Comparison of ENCODE assay signal across 22 cellular contexts in genomic region chr17:63969278-63969677, GRCh38. TPM values are rescaled to one million over a fixed set of nuclear protein-coding genes. Genes with fewer than 3 reads are reported as not detected.
A peak's percentile ranks its signal among the peaks of the same experiment; 100 is the strongest.
DNase-seq lines count a peak whose midpoint lies in the region; ATAC-seq, FAIRE-seq and TF ChIP-seq lines count a peak whose summit lies in the region.
"Had no signal": no experiment of that assay in that cellular context is flagged by ENCODE, and none has a peak within 500 bp of the region (broad histone marks: within the 10 kb centered on the region; RNA-seq: fewer than 3 reads in every experiment).

No MANE protein-coding gene starts in this region.

- H3K4me1 ChIP-seq in left ventricle myocardium inferior (peaks cover 15% of the 10 kb centered on the region), endothelial cell of umbilical vein (ENCODE audit: control insufficient read depth, extremely low read depth, insufficient read depth, low read length) (peaks cover 5% of the 10 kb centered on the region), gastrocnemius medialis (peaks cover 23 to 34% of the 10 kb centered on the region in 2 donors)
- H3K4me1 ChIP-seq: Caco-2 had no signal

- dilution Hi-C loops in endothelial cell of umbilical vein (cut with MboI; ENCODE audit: extremely low pct_ligation_motif_present, low sequenced_read_pairs) = no loop called here

- H3K27me3 ChIP-seq in left ventricle myocardium inferior (ENCODE audit: low read depth) (no peaks in the 10 kb centered on the region), endothelial cell of umbilical vein (ENCODE audit: control insufficient read depth in 2 of 2, insufficient read depth in 2 of 2, low read length in 2 of 2) (no peaks in the 10 kb centered on the region), gastrocnemius medialis (no peaks in the 10 kb centered on the region)
- H3K27me3 ChIP-seq: BLaER1 had no signal

- no peak overlapping the region for H3K4me3 ChIP-seq in left ventricle myocardium inferior
- no peak overlapping the region for H3K4me3 ChIP-seq in endothelial cell of umbilical vein (replicated peaks in 1 of 3; ENCODE audit: insufficient read depth in 1 of 3, low read depth in 1 of 3, low read length in 3 of 3)
- no peak overlapping the region for H3K4me3 ChIP-seq in gastrocnemius medialis
- H3K4me3 ChIP-seq: BLaER1, GM23248 had no signal

- H3K27ac ChIP-seq in left ventricle myocardium inferior (replicated peaks) (peak overlapping the region; percentile 8), endothelial cell of umbilical vein (ENCODE audit: insufficient read depth, low read depth, low read length) (no peak overlapping the region), gastrocnemius medialis (peak overlapping the region; percentile 98 to 100 (median 99))
- H3K27ac ChIP-seq: BLaER1, C4-2B, GM23248 had no signal

- in situ Hi-C loops in gastrocnemius medialis (cut with MboI; ENCODE audit: low sequenced_read_pairs in 4 of 4) = no loop called here

- FAIRE-seq in endothelial cell of umbilical vein (lab: Jason Lieb, UNC) = peak; percentile 58
- FAIRE-seq: G401.6, GM12892, H1 had no signal

- H3K79me2 ChIP-seq in endothelial cell of umbilical vein (ENCODE audit: control insufficient read depth, insufficient read depth, low read length) = no peaks in the 10 kb centered on the region

- H2AFZ ChIP-seq in endothelial cell of umbilical vein (ENCODE audit: low read depth, low read length) = no peak overlapping the region
- H2AFZ ChIP-seq: GM23248 had no signal

- H4K20me1 ChIP-seq in endothelial cell of umbilical vein (replicated peaks; ENCODE audit: control insufficient read depth, extremely low read depth, insufficient read depth, low read length) = no peaks in the 10 kb centered on the region
- H4K20me1 ChIP-seq: BLaER1 had no signal

- no peaks in the 10 kb centered on the region for H3K9me3 ChIP-seq in left ventricle myocardium inferior (replicated peaks)
- H3K9me3 ChIP-seq in endothelial cell of umbilical vein (replicated peaks; ENCODE audit: control insufficient read depth, insufficient read depth, low read length) = no peaks in the 10 kb centered on the region
- H3K9me3 ChIP-seq in gastrocnemius medialis = no peaks in the 10 kb centered on the region
- H3K9me3 ChIP-seq: BLaER1, Caco-2 had no signal

- H3K4me2 ChIP-seq in endothelial cell of umbilical vein (ENCODE audit: insufficient read depth, low read length) = no peak overlapping the region
- H3K4me2 ChIP-seq: BLaER1 had no signal

- H3K9me1 ChIP-seq in endothelial cell of umbilical vein (replicated peaks; ENCODE audit: control insufficient read depth, extremely low read depth, insufficient read depth, low read length) = no peaks in the 10 kb centered on the region

- TF ChIP-seq POLR2A in endothelial cell of umbilical vein (IDR thresholded peaks at IDR 0.05; ENCODE audit: low read depth, low read length) (no peak), gastrocnemius medialis (IDR thresholded peaks at IDR 0.05) (no peak)

- no TSS peak for BruUV-seq in endothelial cell of umbilical vein (replicated peaks; lab: Mats Ljungman, UMichigan)

- ATAC-seq in left cardiac atrium (no peak), gastrocnemius medialis (no peak), GM21619 (IDR thresholded peaks at IDR 0.05; ENCODE audit: unreplicated experiment) (no peak)
- ATAC-seq: CD8-positive, alpha-beta T cell had no signal

- DNase-seq in left ventricle myocardium inferior (no peak), left cardiac atrium (no peak), endothelial cell of umbilical vein (ENCODE audit: low read depth, low spot score) (peak; percentile 29), gastrocnemius medialis (no peak), NCI-H1048 (lab: John Stamatoyannopoulos, UW) (no peak)
- DNase-seq: Caco-2; CD4-positive, CD25-positive, alpha-beta regulatory T cell; CD8-positive, alpha-beta T cell; DMS153; DND-41; GM23248; H7; HCEC 1CT had no signal

- H3K9ac ChIP-seq in endothelial cell of umbilical vein (replicated peaks; ENCODE audit: extremely low read depth, insufficient read depth, low read length) = no peak overlapping the region
- H3K9ac ChIP-seq: BLaER1, GM23248 had no signal

- H3K36me3 ChIP-seq in left ventricle myocardium inferior = no peaks in the 10 kb centered on the region
- H3K36me3 ChIP-seq in endothelial cell of umbilical vein (ENCODE audit: control insufficient read depth in 2 of 2, extremely low read depth in 1 of 2, insufficient read depth in 2 of 2, low read length in 2 of 2) = no peaks in the 10 kb centered on the region
- peaks cover 0 to 57% of the 10 kb centered on the region in 2 donors for H3K36me3 ChIP-seq in gastrocnemius medialis
- H3K36me3 ChIP-seq: BLaER1 had no signal

- TF ChIP-seq CTCF in left ventricle myocardium inferior (IDR thresholded peaks at IDR 0.05; ENCODE audit: borderline replicate concordance) = no peak
- TF ChIP-seq CTCF in endothelial cell of umbilical vein (IDR thresholded peaks at IDR 0.05; ENCODE audit: extremely low read depth in 1 of 2, insufficient read depth in 1 of 2, low read depth in 1 of 2, low read length in 2 of 2) = no peak
- no peak for TF ChIP-seq CTCF in gastrocnemius medialis (IDR thresholded peaks at IDR 0.05 in 4 of 5, conservative IDR thresholded peaks at IDR 0.05 in 1 of 5)

- CTCF ChIA-PET in endothelial cell of umbilical vein (lab: Charles Lee) = interaction anchor here (1.1 to 3.8 kb wide), 6 partner anchors 9 to 56 kb away, joined by 3 to 24 read pairs (median 8); no protein-coding TSS in a partner anchor

- intact Hi-C loops in left ventricle myocardium inferior (cut with micrococcal nuclease) = no loop called here
- intact Hi-C loops in left cardiac atrium (cut with DNase I) = no loop called here
- intact Hi-C loops in endothelial cell of umbilical vein (cut with micrococcal nuclease) = no loop called here
- intact Hi-C loops in gastrocnemius medialis (cut with DNase I; ENCODE audit: low total_unique reads) = no loop called here

- POLR2A ChIA-PET in endothelial cell of umbilical vein (lab: Charles Lee) = no interaction called here

RNA-seq across cellular contexts. Expression of gene SCN4A, which starts 3.4 kb away (rescaled TPM):
- 1.2 TPM for total RNA-seq in left ventricle myocardium inferior
- total RNA-seq in left cardiac atrium = 1 to 10 TPM in 1 of 2 donors, under 1 TPM in 1; 0.41 to 1.0 TPM
- 0.40 TPM in 1 of 2 replicates, not detected in the other for total RNA-seq in endothelial cell of umbilical vein
- 0.01 and 0.02 TPM in 2 replicates for polyA plus RNA-seq in endothelial cell of umbilical vein
- polyA plus RNA-seq in endothelial cell of umbilical vein (2011; cell fraction: cytosol; rRNA removed) = 0.06 and 0.11 TPM in 2 replicates
- 0.08 and 0.20 TPM in 2 replicates for polyA plus RNA-seq in endothelial cell of umbilical vein (2011; cell fraction: nucleus; rRNA removed)
- polyA plus RNA-seq in endothelial cell of umbilical vein (2012) = 0.04 and 0.13 TPM in 2 replicates
- polyA minus RNA-seq in endothelial cell of umbilical vein = 0.07 TPM in 1 of 2 replicates, not detected in the other
- polyA minus RNA-seq in endothelial cell of umbilical vein (2011; cell fraction: cytosol; rRNA and poly(A)+ RNA removed) = 0.51 TPM
- 0.10 TPM in 1 of 2 replicates, not detected in the other for polyA minus RNA-seq in endothelial cell of umbilical vein (2011; cell fraction: nucleus; rRNA and poly(A)+ RNA removed)
- 100 to 1,000 TPM in 1 of 4 donors, 10 to 100 TPM in 3; 45.3 to 107 (median 69.1) TPM for total RNA-seq in gastrocnemius medialis
- total RNA-seq: A172; Caco-2; CD4-positive, CD25-positive, alpha-beta regulatory T cell; GM23248 had no signal
- polyA plus RNA-seq: CD4-positive, CD25-positive, alpha-beta regulatory T cell; GM23248 had no signal

RNA-seq across cellular contexts. Expression of gene PRR29, which starts 28.9 kb away (rescaled TPM):
- not detected for total RNA-seq in left ventricle myocardium inferior
- under 1 TPM; 0.24 to 0.35 TPM for total RNA-seq in left cardiac atrium
- 0.78 and 1.2 TPM in 2 replicates for total RNA-seq in endothelial cell of umbilical vein
- polyA plus RNA-seq in endothelial cell of umbilical vein = 0.39 and 0.60 TPM in 2 replicates
- polyA plus RNA-seq in endothelial cell of umbilical vein (2011; cell fraction: cytosol; rRNA removed) = 0.22 and 0.25 TPM in 2 replicates
- polyA plus RNA-seq in endothelial cell of umbilical vein (2011; cell fraction: nucleus; rRNA removed) = 1.1 TPM in 2 replicates
- 27.6 and 50.2 TPM in 2 replicates for polyA plus RNA-seq in endothelial cell of umbilical vein (2012)
- polyA minus RNA-seq in endothelial cell of umbilical vein = 0.40 and 0.46 TPM in 2 replicates
- not detected for polyA minus RNA-seq in endothelial cell of umbilical vein (2011; cell fraction: cytosol; rRNA and poly(A)+ RNA removed)
- polyA minus RNA-seq in endothelial cell of umbilical vein (2011; cell fraction: nucleus; rRNA and poly(A)+ RNA removed) = 0.53 and 0.77 TPM in 2 replicates
- total RNA-seq in gastrocnemius medialis = under 1 TPM in 1 of 4 donors, not detected in 3; 0.13 TPM
- total RNA-seq: A673, B cell, Caco-2, GM23248 had no signal
- polyA plus RNA-seq: GM23248 had no signal

RNA-seq across cellular contexts. Expression of gene CD79B, which starts 37.1 kb away (rescaled TPM):
- total RNA-seq in left ventricle myocardium inferior (4.6 TPM), left cardiac atrium (1 to 10 TPM; 4.8 to 7.5 TPM), endothelial cell of umbilical vein (0.60 and 2.1 TPM in 2 replicates), gastrocnemius medialis (1 to 10 TPM; 2.2 to 5.1 (median 3.3) TPM)
- 2.2 and 3.9 TPM in 2 replicates for polyA plus RNA-seq in endothelial cell of umbilical vein
- polyA plus RNA-seq in endothelial cell of umbilical vein (2011; cell fraction: cytosol; rRNA removed) = 2.5 and 2.7 TPM in 2 replicates
- 0.41 and 0.67 TPM in 2 replicates for polyA plus RNA-seq in endothelial cell of umbilical vein (2011; cell fraction: nucleus; rRNA removed)
- 2.3 and 2.7 TPM in 2 replicates for polyA plus RNA-seq in endothelial cell of umbilical vein (2012)
- 0.29 and 1.9 TPM in 2 replicates for polyA minus RNA-seq in endothelial cell of umbilical vein
- polyA minus RNA-seq in endothelial cell of umbilical vein (2011; cell fraction: cytosol; rRNA and poly(A)+ RNA removed) = not detected
- polyA minus RNA-seq in endothelial cell of umbilical vein (2011; cell fraction: nucleus; rRNA and poly(A)+ RNA removed) = 0.34 TPM in 1 of 2 replicates, not detected in the other
- total RNA-seq: Caco-2, GM23248 had no signal
- polyA plus RNA-seq: GM23248 had no signal

RNA-seq across cellular contexts. Expression of gene GH1, which starts 50.6 kb away (rescaled TPM):
- total RNA-seq in left ventricle myocardium inferior = not detected
- total RNA-seq in left cardiac atrium = not detected
- not detected in 2 replicates for total RNA-seq in endothelial cell of umbilical vein
- polyA plus RNA-seq in endothelial cell of umbilical vein = not detected in 2 replicates
- not detected in 2 replicates for polyA plus RNA-seq in endothelial cell of umbilical vein (2011; cell fraction: cytosol; rRNA removed)
- not detected in 2 replicates for polyA plus RNA-seq in endothelial cell of umbilical vein (2011; cell fraction: nucleus; rRNA removed)
- polyA plus RNA-seq in endothelial cell of umbilical vein (2012) = not detected in 2 replicates
- not detected in 2 replicates for polyA minus RNA-seq in endothelial cell of umbilical vein
- not detected for polyA minus RNA-seq in endothelial cell of umbilical vein (2011; cell fraction: cytosol; rRNA and poly(A)+ RNA removed)
- polyA minus RNA-seq in endothelial cell of umbilical vein (2011; cell fraction: nucleus; rRNA and poly(A)+ RNA removed) = not detected in 2 replicates
- not detected for total RNA-seq in gastrocnemius medialis
- total RNA-seq: A172; A673; Caco-2; CD4-positive, CD25-positive, alpha-beta regulatory T cell; CD8-positive, alpha-beta T cell; GM23248; H1; H7 had no signal
- polyA plus RNA-seq: GM23248 had no signal

RNA-seq across cellular contexts. Expression of gene ICAM2, which starts 51.2 kb away (rescaled TPM):
- total RNA-seq in left ventricle myocardium inferior = 28.2 TPM
- total RNA-seq in left cardiac atrium = 10 to 100 TPM; 33.0 to 67.4 TPM
- 514 and 586 TPM in 2 replicates for total RNA-seq in endothelial cell of umbilical vein
- 2,377 and 2,759 TPM in 2 replicates for polyA plus RNA-seq in endothelial cell of umbilical vein
- polyA plus RNA-seq in endothelial cell of umbilical vein (2011; cell fraction: cytosol; rRNA removed) = 1,397 and 1,487 TPM in 2 replicates
- 644 and 716 TPM in 2 replicates for polyA plus RNA-seq in endothelial cell of umbilical vein (2011; cell fraction: nucleus; rRNA removed)
- polyA plus RNA-seq in endothelial cell of umbilical vein (2012) = 616 and 790 TPM in 2 replicates
- polyA minus RNA-seq in endothelial cell of umbilical vein = 1,340 and 1,357 TPM in 2 replicates
- polyA minus RNA-seq in endothelial cell of umbilical vein (2011; cell fraction: cytosol; rRNA and poly(A)+ RNA removed) = not detected
- 203 and 216 TPM in 2 replicates for polyA minus RNA-seq in endothelial cell of umbilical vein (2011; cell fraction: nucleus; rRNA and poly(A)+ RNA removed)
- 10 to 100 TPM; 39.7 to 82.4 (median 56.3) TPM for total RNA-seq in gastrocnemius medialis

Comparison
In these comparisons a context has a peak if more than half of its experiments do, and no peak if none do; other contexts are left out.
1. RNA of gene SCN4A, which starts 3.4 kb away (total RNA-seq): 45.3 to 107 TPM in gastrocnemius medialis; 1.2 TPM in left ventricle myocardium inferior (single experiment), 0.41 to 1.0 TPM in left cardiac atrium and 0.40 TPM in endothelial cell of umbilical vein; every median in the first group is over 10 times any median in the second.